In genomic region chr7:101516849-101517248, GRCh38 we compare ENCODE assay signal across 25 cellular contexts.
"Had no signal": no experiment of that assay in that cellular context is flagged by ENCODE, and none has a peak within 500 bp of the region (broad histone marks: within the 10 kb centered on the region; RNA-seq: fewer than 3 reads in every experiment).

No MANE protein-coding gene starts in this region.

- ATAC-seq: activated T-cell treated with anti-CD3 and anti-CD28 coated beads, Interleukin-2, amount 50 U/mL, for 72 hours; body of pancreas; gastrocnemius medialis; naive thymus-derived CD8-positive, alpha-beta T cell; sciatic nerve; stimulated activated effector memory CD8-positive, alpha-beta T cell treated with anti-CD3 and anti-CD28 coated beads, Interleukin-12 subunit alpha, Interleukin-12 subunit beta, amount 100 ng/mL, for 72 hours had no signal

- H3K9me3 Mint-ChIP-seq: activated naive CD8-positive, alpha-beta T cell treated with anti-CD3 and anti-CD28 coated beads for 36 hours; activated T-cell treated with anti-CD3 and anti-CD28 coated beads, Interleukin-2, amount 50 U/mL, for 72 hours; stimulated activated effector memory CD8-positive, alpha-beta T cell treated with anti-CD3 and anti-CD28 coated beads, Interleukin-12 subunit alpha, Interleukin-12 subunit beta, amount 100 ng/mL, for 72 hours; stimulated activated naive CD8-positive, alpha-beta T cell treated with anti-CD3 and anti-CD28 coated beads, Interleukin-15, Interleukin-2, amounts not matched to agents 100 ng/mL and 50 ng/mL, for 24 hours; T-helper 2 cell treated with Interferon-gamma antibody and Interleukin-4, amounts not matched to agents 5 μg/mL and 100 μg/mL, for 36 hours; type B pancreatic cell had no signal

- H3K4me3 Mint-ChIP-seq: activated naive CD8-positive, alpha-beta T cell treated with anti-CD3 and anti-CD28 coated beads for 36 hours; activated T-cell treated with anti-CD3 and anti-CD28 coated beads, Interleukin-2, amount 50 U/mL, for 72 hours; naive thymus-derived CD8-positive, alpha-beta T cell; stimulated activated effector memory CD8-positive, alpha-beta T cell treated with anti-CD3 and anti-CD28 coated beads, Interleukin-12 subunit alpha, Interleukin-12 subunit beta, amount 100 ng/mL, for 72 hours; stimulated activated naive CD8-positive, alpha-beta T cell treated with anti-CD3 and anti-CD28 coated beads, Interleukin-15, Interleukin-2, amounts not matched to agents 100 ng/mL and 50 ng/mL, for 24 hours; T-helper 2 cell treated with Interferon-gamma antibody and Interleukin-4, amounts not matched to agents 5 μg/mL and 100 μg/mL, for 36 hours; type B pancreatic cell had no signal

- H3K27me3 ChIP-seq: adrenal gland, body of pancreas, hepatocyte, uterus had no signal

- H3K27ac Mint-ChIP-seq: activated naive CD8-positive, alpha-beta T cell treated with anti-CD3 and anti-CD28 coated beads for 36 hours; activated T-cell treated with anti-CD3 and anti-CD28 coated beads, Interleukin-2, amount 50 U/mL, for 72 hours; progenitor cell of endocrine pancreas; stimulated activated effector memory CD8-positive, alpha-beta T cell treated with anti-CD3 and anti-CD28 coated beads, Interleukin-12 subunit alpha, Interleukin-12 subunit beta, amount 100 ng/mL, for 72 hours; stimulated activated naive CD8-positive, alpha-beta T cell treated with anti-CD3 and anti-CD28 coated beads, Interleukin-15, Interleukin-2, amounts not matched to agents 100 ng/mL and 50 ng/mL, for 24 hours; T-helper 2 cell treated with Interferon-gamma antibody and Interleukin-4, amounts not matched to agents 5 μg/mL and 100 μg/mL, for 36 hours; type B pancreatic cell had no signal

- H3K27me3 Mint-ChIP-seq: activated naive CD8-positive, alpha-beta T cell treated with anti-CD3 and anti-CD28 coated beads for 36 hours; progenitor cell of endocrine pancreas; type B pancreatic cell had no signal

- H3K36me3 Mint-ChIP-seq: activated naive CD8-positive, alpha-beta T cell treated with anti-CD3 and anti-CD28 coated beads for 36 hours; stimulated activated effector memory CD8-positive, alpha-beta T cell treated with anti-CD3 and anti-CD28 coated beads, Interleukin-12 subunit alpha, Interleukin-12 subunit beta, amount 100 ng/mL, for 72 hours; type B pancreatic cell had no signal

- H3K27ac ChIP-seq: body of pancreas, gastrocnemius medialis, hepatocyte, skin epidermis, thoracic aorta, uterus had no signal

- H3K9me3 ChIP-seq: adrenal gland, body of pancreas, gastrocnemius medialis, thoracic aorta, uterus had no signal

- DNase-seq: activated CD4-positive, alpha-beta T cell treated with anti-CD3 and anti-CD28 coated beads for 4 hours; activated CD4-positive, alpha-beta T cell treated with anti-CD3 and anti-CD28 coated beads, Interleukin-2, amount 50 U/mL, for 4 hours; activated naive CD4-positive, alpha-beta T cell treated with Interleukin-2 at 50 U/mL for 16 hours; activated naive CD8-positive, alpha-beta T cell treated with anti-CD3 and anti-CD28 coated beads for 36 hours; activated T-cell treated with anti-CD3 and anti-CD28 coated beads for 4 hours; activated T-cell treated with anti-CD3 and anti-CD28 coated beads, Interleukin-2, amount 50 U/mL, for 72 hours; aorta; body of pancreas; effector CD8-positive, alpha-beta T cell; gastrocnemius medialis; glutamatergic neuron; naive thymus-derived CD8-positive, alpha-beta T cell; stimulated activated CD4-positive, alpha-beta T cell treated with anti-CD3 and anti-CD28 coated beads, Interleukin-12 subunit alpha, Interleukin-12 subunit beta, amount 100 ng/mL, for 4 hours; stimulated activated CD4-positive, alpha-beta T cell treated with anti-CD3 and anti-CD28 coated beads, Interleukin-4, amount 100 ng/mL, for 24 hours; uterus had no signal

- H3K36me3 ChIP-seq: adrenal gland, gastrocnemius medialis, thoracic aorta, uterus had no signal

- H3K4me1 Mint-ChIP-seq: activated naive CD8-positive, alpha-beta T cell treated with anti-CD3 and anti-CD28 coated beads for 36 hours; naive thymus-derived CD8-positive, alpha-beta T cell; stimulated activated effector memory CD8-positive, alpha-beta T cell treated with anti-CD3 and anti-CD28 coated beads, Interleukin-12 subunit alpha, Interleukin-12 subunit beta, amount 100 ng/mL, for 72 hours had no signal

- H3K4me1 ChIP-seq: body of pancreas, uterus had no signal

- H3K4me3 ChIP-seq: adrenal gland, body of pancreas, gastrocnemius medialis, hepatocyte, skin epidermis, thoracic aorta, uterus had no signal
